26 cellular contexts compared by ENCODE assay signal in the genomic region with DNA sequence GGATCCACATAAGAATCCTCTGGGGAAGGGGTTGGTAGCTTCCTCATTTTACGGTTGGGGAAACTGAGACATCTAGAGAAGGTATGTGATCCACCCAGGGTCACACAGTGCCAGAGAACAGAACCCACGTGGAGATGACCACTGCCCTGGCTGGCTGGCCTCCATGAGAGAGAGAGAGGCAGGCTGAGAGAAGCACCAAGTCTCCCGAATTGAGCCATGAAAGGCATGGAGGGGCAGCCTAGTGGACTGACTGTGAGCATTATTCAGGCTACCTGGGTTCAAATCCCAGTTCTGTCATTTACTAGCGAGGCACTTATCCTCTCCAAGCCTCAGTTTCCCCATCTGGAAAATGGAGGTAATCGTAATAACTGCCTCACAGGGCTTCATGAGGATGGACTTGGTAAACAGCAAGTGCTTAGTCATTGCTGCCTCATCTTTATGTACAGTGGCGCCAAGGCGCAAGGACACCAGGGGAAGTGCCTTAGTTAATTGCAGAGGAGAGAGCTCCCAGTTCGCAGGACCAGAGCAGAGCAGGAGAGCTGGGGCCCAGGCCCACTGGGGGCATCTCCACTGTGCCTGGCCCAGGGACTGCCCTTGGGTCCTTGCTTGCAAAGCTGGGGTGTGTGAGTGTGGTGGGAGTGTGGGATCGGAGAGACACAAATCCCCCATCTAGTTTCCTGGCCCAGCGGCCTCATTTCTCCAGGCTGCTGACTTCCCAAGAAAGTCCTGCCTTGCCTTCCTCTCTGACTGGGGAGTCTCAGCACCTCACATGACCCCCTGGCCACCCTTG.
"Had no signal": no experiment of that assay in that cellular context is flagged by ENCODE, and none has a peak within 500 bp of the region (broad histone marks: within the 10 kb centered on the region; RNA-seq: fewer than 3 reads in every experiment).

No MANE protein-coding gene starts in this region.

- H3K27ac ChIP-seq: left lung, ovary, right atrium auricular region, spleen, suprapubic skin, tibial nerve, uterus had no signal

- H3K9me3 Mint-ChIP-seq: immature natural killer cell; naive thymus-derived CD4-positive, alpha-beta T cell; natural killer cell treated with Interleukin-12 subunit alpha and Interleukin-12 subunit beta and Interleukin-15 and Interleukin-18, amount 100 ng/mL, for 72 hours; neural crest cell; stimulated activated effector memory CD8-positive, alpha-beta T cell treated with anti-CD3 and anti-CD28 coated beads, Interleukin-12 subunit alpha, Interleukin-12 subunit beta, amount 100 ng/mL, for 72 hours; stimulated activated naive CD8-positive, alpha-beta T cell treated with anti-CD3 and anti-CD28 coated beads, Interleukin-15, Interleukin-2, amounts not matched to agents 100 ng/mL and 50 ng/mL, for 24 hours; type B pancreatic cell had no signal

- H3K27me3 Mint-ChIP-seq: naive thymus-derived CD4-positive, alpha-beta T cell; natural killer cell treated with Interleukin-12 subunit alpha and Interleukin-12 subunit beta and Interleukin-15 and Interleukin-18, amount 100 ng/mL, for 72 hours; stimulated activated naive CD8-positive, alpha-beta T cell treated with anti-CD3 and anti-CD28 coated beads, Interleukin-15, Interleukin-2, amounts not matched to agents 100 ng/mL and 50 ng/mL, for 24 hours; type B pancreatic cell had no signal

- DNase-seq: hypothalamus; immature natural killer cell; kidney; left colon; left lung; midbrain; naive thymus-derived CD4-positive, alpha-beta T cell; ovary; sigmoid colon; small intestine; spleen; stimulated activated CD4-positive, alpha-beta T cell treated with anti-CD3 and anti-CD28 coated beads, Interleukin-4, amount 100 ng/mL, for 24 hours; stimulated activated naive CD4-positive, alpha-beta T cell; uterus had no signal

- FAIRE-seq: islet of Langerhans, kidney, small intestine had no signal

- H3K4me3 Mint-ChIP-seq: immature natural killer cell; natural killer cell treated with Interleukin-12 subunit alpha and Interleukin-12 subunit beta and Interleukin-15 and Interleukin-18, amount 100 ng/mL, for 72 hours; neural crest cell; stimulated activated effector memory CD8-positive, alpha-beta T cell treated with anti-CD3 and anti-CD28 coated beads, Interleukin-12 subunit alpha, Interleukin-12 subunit beta, amount 100 ng/mL, for 72 hours; stimulated activated naive CD8-positive, alpha-beta T cell treated with anti-CD3 and anti-CD28 coated beads, Interleukin-15, Interleukin-2, amounts not matched to agents 100 ng/mL and 50 ng/mL, for 24 hours; type B pancreatic cell had no signal

- ATAC-seq: left colon; left lung; mucosa of descending colon; naive thymus-derived CD4-positive, alpha-beta T cell; natural killer cell treated with Interleukin-12 subunit alpha and Interleukin-12 subunit beta and Interleukin-15 and Interleukin-18, amount 100 ng/mL, for 72 hours; stimulated activated effector memory CD8-positive, alpha-beta T cell treated with anti-CD3 and anti-CD28 coated beads, Interleukin-12 subunit alpha, Interleukin-12 subunit beta, amount 100 ng/mL, for 72 hours had no signal

- H3K9me3 ChIP-seq: left lung, mucosa of descending colon, ovary, right atrium auricular region, sigmoid colon, spleen, suprapubic skin, tibial nerve, uterus had no signal

- H3K4me3 ChIP-seq: left lung, lung, mucosa of descending colon, ovary, right atrium auricular region, sigmoid colon, spleen, suprapubic skin, tibial nerve, uterus had no signal

- H3K27ac Mint-ChIP-seq: natural killer cell treated with Interleukin-12 subunit alpha and Interleukin-12 subunit beta and Interleukin-15 and Interleukin-18, amount 100 ng/mL, for 72 hours; progenitor cell of endocrine pancreas; stimulated activated effector memory CD8-positive, alpha-beta T cell treated with anti-CD3 and anti-CD28 coated beads, Interleukin-12 subunit alpha, Interleukin-12 subunit beta, amount 100 ng/mL, for 72 hours; stimulated activated naive CD8-positive, alpha-beta T cell treated with anti-CD3 and anti-CD28 coated beads, Interleukin-15, Interleukin-2, amounts not matched to agents 100 ng/mL and 50 ng/mL, for 24 hours; type B pancreatic cell had no signal

- H3K36me3 Mint-ChIP-seq: immature natural killer cell; natural killer cell treated with Interleukin-12 subunit alpha and Interleukin-12 subunit beta and Interleukin-15 and Interleukin-18, amount 100 ng/mL, for 72 hours; stimulated activated effector memory CD8-positive, alpha-beta T cell treated with anti-CD3 and anti-CD28 coated beads, Interleukin-12 subunit alpha, Interleukin-12 subunit beta, amount 100 ng/mL, for 72 hours had no signal

- H3K4me1 Mint-ChIP-seq: immature natural killer cell; stimulated activated effector memory CD8-positive, alpha-beta T cell treated with anti-CD3 and anti-CD28 coated beads, Interleukin-12 subunit alpha, Interleukin-12 subunit beta, amount 100 ng/mL, for 72 hours had no signal

- H3K36me3 ChIP-seq: left lung, ovary, right atrium auricular region, sigmoid colon, spleen, suprapubic skin, tibial nerve, uterus had no signal

- H3K27me3 ChIP-seq: left lung, ovary, right atrium auricular region, sigmoid colon, spleen, suprapubic skin, tibial nerve, uterus had no signal
